In genomic region chr18:48330016-48330991, GRCh38 we compare ENCODE assay signal across 9 cellular contexts.
DNase-seq lines count a peak whose midpoint lies in the region; ATAC-seq and TF ChIP-seq lines count a peak whose summit lies in the region.
"Had no signal": no experiment of that assay in that cellular context is flagged by ENCODE, and none has a peak within 500 bp of the region (broad histone marks: within the 10 kb centered on the region; RNA-seq: fewer than 3 reads in every experiment).

No MANE protein-coding gene starts in this region.

- no peak for TF ChIP-seq RAD21 in SK-N-SH (IDR thresholded peaks at IDR 0.05; ENCODE audit: low read length)

- intact Hi-C loops in tibial artery (cut with DNase I; ENCODE audit: low total_unique reads): loop anchor here (10.0 kb wide), 2 partner anchors 114 to 296 kb away; no protein-coding TSS in a partner anchor

- H3K79me2 ChIP-seq in SK-N-SH (ENCODE audit: insufficient read depth): no peaks in the 10 kb centered on the region

- CTCF ChIA-PET in SK-N-SH (lab: Yijun Ruan, JAX): interaction anchor here (0.8 kb wide), 1 partner anchor 81 kb away, joined by 4 read pairs; no protein-coding TSS in a partner anchor

- H3K27me3 ChIP-seq in SK-N-SH (ENCODE audit: insufficient read depth): no peaks in the 10 kb centered on the region; the same call in 1 of the 2 replicates
- H3K27me3 ChIP-seq in tibial artery: no peaks in the 10 kb centered on the region

- H3K9me2 ChIP-seq in SK-N-SH: no peaks in the 10 kb centered on the region

- DNase-seq in HK-2 (ENCODE audit: unreplicated experiment): peak; percentile 46
- DNase-seq in SK-N-SH: no peak
- DNase-seq in foreskin melanocyte: peak; percentile 19
- no peak for DNase-seq in tibial artery
- DNase-seq in NCI-H446 treated with DMSO at 0.1 percent for 48 hours (lab: John Stamatoyannopoulos, UW): no peak
- no peak for DNase-seq in stimulated activated CD4-positive, alpha-beta T cell treated with anti-CD3 and anti-CD28 coated beads, Interleukin-4, amount 100 ng/mL, for 1 hour
- DNase-seq: activated T-cell treated with anti-CD3 and anti-CD28 coated beads, Interleukin-2, amount 50 U/mL, for 4 hours; stimulated activated CD4-positive, alpha-beta T cell treated with anti-CD3 and anti-CD28 coated beads, Interleukin-12 subunit alpha, Interleukin-12 subunit beta, amount 100 ng/mL, for 4 hours had no signal

- TF ChIP-seq EP300 in SK-N-SH (IDR thresholded peaks at IDR 0.05; ENCODE audit: borderline replicate concordance in 1 of 2, low read depth in 1 of 2, low read length in 1 of 2): peak in 1 of 2 experiments; percentile 49; a peak in 1 of 4 replicates

- POLR2A ChIA-PET in SK-N-SH (lab: Yijun Ruan, JAX): no interaction called here

- H3K36me3 ChIP-seq in SK-N-SH (replicated peaks in 1 of 2; ENCODE audit: control insufficient read depth in 1 of 2, insufficient read depth in 2 of 2, low read length in 1 of 2) (no peaks in the 10 kb centered on the region), tibial artery (no peaks in the 10 kb centered on the region)

- H2AFZ ChIP-seq in SK-N-SH (ENCODE audit: low read depth): no peak overlapping the region

- H3K4me2 ChIP-seq in SK-N-SH: peak overlapping the region; percentile 39; the same call in 1 of the 2 replicates

- no peak overlapping the region for H3K4me3 ChIP-seq in SK-N-SH (ENCODE audit: low read depth in 2 of 2, low read length in 1 of 2)
- H3K4me3 ChIP-seq in tibial artery: no peak overlapping the region

- peaks cover 17 to 18% of the 10 kb centered on the region in 2 experiments for H3K4me1 ChIP-seq in SK-N-SH (ENCODE audit: control insufficient read depth in 1 of 2, insufficient read depth in 2 of 2, low read depth in 1 of 2, low read length in 1 of 2)
- H3K4me1 ChIP-seq in tibial artery: peaks cover 0 to 57% (median 29%) of the 10 kb centered on the region in 4 donors

- ATAC-seq in GM18511 (IDR thresholded peaks at IDR 0.05; ENCODE audit: unreplicated experiment): no peak
- ATAC-seq: activated T-cell treated with anti-CD3 and anti-CD28 coated beads, Interleukin-2, amount 50 U/mL, for 4 hours had no signal

- H3F3A ChIP-seq in SK-N-SH (replicated peaks; ENCODE audit: insufficient read depth): peaks cover 11% of the 10 kb centered on the region

- H3K27ac ChIP-seq in SK-N-SH (ENCODE audit: low read depth in 2 of 2, low read length in 1 of 2) (peak overlapping the region in 1 of 2 experiments; percentile 51; a peak in 2 of 4 replicates), tibial artery (peak overlapping the region; percentile 41 to 53)

- TF ChIP-seq CTCF in SK-N-SH (IDR thresholded peaks at IDR 0.05) (no peak), tibial artery (IDR thresholded peaks at IDR 0.05) (no peak)

- H3K9me3 ChIP-seq in SK-N-SH: no peaks in the 10 kb centered on the region
- no peaks in the 10 kb centered on the region for H3K9me3 ChIP-seq in tibial artery

- H4K20me1 ChIP-seq in SK-N-SH (ENCODE audit: insufficient read depth): no peaks in the 10 kb centered on the region

- no peak overlapping the region for H3K9ac ChIP-seq in SK-N-SH

- 78% methylated on average over 6 of the region's 8 CpGs for WGBS in SK-N-SH (ENCODE audit: low lambda C conversion rate)

TF ChIP-seq in SK-N-SH, 30 proteins besides CTCF, POLR2A, EP300 and RAD21:
- TF ChIP-seq PBX3 (IDR thresholded peaks at IDR 0.05): peak; percentile 66
- TF ChIP-seq, protein P1, sequence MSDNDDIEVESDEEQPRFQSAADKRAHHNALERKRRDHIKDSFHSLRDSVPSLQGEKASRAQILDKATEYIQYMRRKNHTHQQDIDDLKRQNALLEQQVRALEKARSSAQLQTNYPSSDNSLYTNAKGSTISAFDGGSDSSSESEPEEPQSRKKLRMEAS (IDR thresholded peaks at IDR 0.05; ENCODE audit: low read depth): peak; percentile 21; the same call in 1 of the 2 replicates
- TF ChIP-seq JUND (IDR thresholded peaks at IDR 0.05): peak; percentile 85
- peak; percentile 66 for TF ChIP-seq TCF12 (IDR thresholded peaks at IDR 0.05)
- TF ChIP-seq, protein P2, sequence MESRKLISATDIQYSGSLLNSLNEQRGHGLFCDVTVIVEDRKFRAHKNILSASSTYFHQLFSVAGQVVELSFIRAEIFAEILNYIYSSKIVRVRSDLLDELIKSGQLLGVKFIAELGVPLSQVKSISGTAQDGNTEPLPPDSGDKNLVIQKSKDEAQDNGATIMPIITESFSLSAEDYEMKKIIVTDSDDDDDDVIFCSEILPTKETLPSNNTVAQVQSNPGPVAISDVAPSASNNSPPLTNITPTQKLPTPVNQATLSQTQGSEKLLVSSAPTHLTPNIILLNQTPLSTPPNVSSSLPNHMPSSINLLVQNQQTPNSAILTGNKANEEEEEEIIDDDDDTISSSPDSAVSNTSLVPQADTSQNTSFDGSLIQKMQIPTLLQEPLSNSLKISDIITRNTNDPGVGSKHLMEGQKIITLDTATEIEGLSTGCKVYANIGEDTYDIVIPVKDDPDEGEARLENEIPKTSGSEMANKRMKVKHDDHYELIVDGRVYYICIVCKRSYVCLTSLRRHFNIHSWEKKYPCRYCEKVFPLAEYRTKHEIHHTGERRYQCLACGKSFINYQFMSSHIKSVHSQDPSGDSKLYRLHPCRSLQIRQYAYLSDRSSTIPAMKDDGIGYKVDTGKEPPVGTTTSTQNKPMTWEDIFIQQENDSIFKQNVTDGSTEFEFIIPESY (IDR thresholded peaks at IDR 0.05; ENCODE audit: borderline replicate concordance, low read depth): no peak
- TF ChIP-seq NFIC (IDR thresholded peaks at IDR 0.05; ENCODE audit: borderline replicate concordance): peak; percentile 35; the same call in 1 of the 2 replicates
- TF ChIP-seq RCOR1 (IDR thresholded peaks at IDR 0.05; ENCODE audit: low read length): no peak
- TF ChIP-seq FOSL2 (IDR thresholded peaks at IDR 0.05; ENCODE audit: borderline replicate concordance, low read depth): peak; percentile 88
- TF ChIP-seq REST (IDR thresholded peaks at IDR 0.05; ENCODE audit: low read depth, low read length): no peak

Comparison
In these comparisons a context has a peak if more than half of its experiments do, and no peak if none do; other contexts are left out.
1. DNase-seq: peak in HK-2 (single experiment) and foreskin melanocyte (single experiment); none in SK-N-SH (single experiment), tibial artery (0 of 2), NCI-H446 treated with DMSO at 0.1 percent for 48 hours (single experiment) and stimulated activated CD4-positive, alpha-beta T cell treated with anti-CD3 and anti-CD28 coated beads, Interleukin-4, amount 100 ng/mL, for 1 hour (single experiment).